In genomic region chr21:45427331-45428271, GRCh38 we compare ENCODE assay signal across 10 cellular contexts. TPM values are rescaled to one million over a fixed set of nuclear protein-coding genes. Genes with fewer than 3 reads are reported as not detected.
A peak's percentile ranks its signal among the peaks of the same experiment; 100 is the strongest.
DNase-seq lines count a peak whose midpoint lies in the region; FAIRE-seq and TF ChIP-seq lines count a peak whose summit lies in the region.
"Had no signal": no experiment of that assay in that cellular context is flagged by ENCODE, and none has a peak within 500 bp of the region (broad histone marks: within the 10 kb centered on the region; RNA-seq: fewer than 3 reads in every experiment).

No MANE protein-coding gene starts in this region.

- H3K36me3 ChIP-seq in BE2C (no peaks in the 10 kb centered on the region), Peyer's patch (no peaks in the 10 kb centered on the region), WERI-Rb-1 (no peaks in the 10 kb centered on the region)

- no peak for TF ChIP-seq POLR2A in Peyer's patch (IDR thresholded peaks at IDR 0.05)
- no peak for TF ChIP-seq POLR2A in GM12892 (IDR thresholded peaks at IDR 0.05; ENCODE audit: low read depth, low read length)

- H3K27ac ChIP-seq in Peyer's patch (peak overlapping the region in 2 of 4 donors; percentile 35 to 43), WERI-Rb-1 (no peak overlapping the region)

- H3K4me1 ChIP-seq in BE2C (no peaks in the 10 kb centered on the region; the same call in none of the 2 replicates), Peyer's patch (peaks cover 0 to 7% (median 0%) of the 10 kb centered on the region in 4 donors)

- H3K4me1 Mint-ChIP-seq in nephron progenitor cell = peaks cover 58% of the 10 kb centered on the region
- H3K4me1 Mint-ChIP-seq: central memory CD8-positive, alpha-beta T cell had no signal

- no peak for FAIRE-seq in GM12892 (lab: Jason Lieb, UNC)

- peak; percentile 68 for DNase-seq in BE2C
- DNase-seq in Peyer's patch = peak in 2 of 3 donors; percentile 32 to 63
- DNase-seq in fibroblast of gingiva (ENCODE audit: low read depth) = peak; percentile 81
- peak; percentile 55 for DNase-seq in nephron progenitor cell
- DNase-seq in GM12892 (ENCODE audit: insufficient read length) = no peak
- no peak for DNase-seq in NK-92 (lab: John Stamatoyannopoulos, UW; ENCODE audit: unreplicated experiment)
- DNase-seq in NCI-H345 treated with DMSO at 0.1 percent for 48 hours (lab: John Stamatoyannopoulos, UW; ENCODE audit: unreplicated experiment) = no peak
- DNase-seq in WERI-Rb-1 = no peak
- DNase-seq: DMS79 treated with DMSO at 0.1 percent for 48 hours had no signal

- no peak for TF ChIP-seq CTCF in BE2C (IDR thresholded peaks at IDR 0.05; ENCODE audit: low read depth, low read length)
- no peak for TF ChIP-seq CTCF in Peyer's patch (IDR thresholded peaks at IDR 0.05)
- no peak for TF ChIP-seq CTCF in nephron progenitor cell (IDR thresholded peaks at IDR 0.05)
- TF ChIP-seq CTCF in WERI-Rb-1 (IDR thresholded peaks at IDR 0.05; ENCODE audit: low read depth, low read length) = no peak

- no peaks in the 10 kb centered on the region for H3K9me3 Mint-ChIP-seq in nephron progenitor cell
- H3K9me3 Mint-ChIP-seq: central memory CD8-positive, alpha-beta T cell had no signal

- no peaks in the 10 kb centered on the region for H3K27me3 Mint-ChIP-seq in nephron progenitor cell (ENCODE audit: low read depth, poor library complexity)

- peak overlapping the region; percentile 42 for H3K27ac Mint-ChIP-seq in nephron progenitor cell

- no peaks in the 10 kb centered on the region for H3K9me3 ChIP-seq in BE2C
- H3K9me3 ChIP-seq in Peyer's patch = no peaks in the 10 kb centered on the region
- H3K9me3 ChIP-seq in WERI-Rb-1 (ENCODE audit: severe bottlenecking) = no peaks in the 10 kb centered on the region

- no peaks in the 10 kb centered on the region for H3K27me3 ChIP-seq in BE2C
- no peaks in the 10 kb centered on the region for H3K27me3 ChIP-seq in Peyer's patch
- H3K27me3 ChIP-seq in WERI-Rb-1 (ENCODE audit: insufficient read depth, low read depth, severe bottlenecking) = no peaks in the 10 kb centered on the region

- no peak overlapping the region for H3K4me3 ChIP-seq in BE2C (ENCODE audit: low read depth, low read length)
- no peak overlapping the region for H3K4me3 ChIP-seq in Peyer's patch
- no peak overlapping the region for H3K4me3 ChIP-seq in WERI-Rb-1 (ENCODE audit: low read depth, low read length)

- no peaks in the 10 kb centered on the region for H3K36me3 Mint-ChIP-seq in nephron progenitor cell (ENCODE audit: low read depth)

- H3K4me3 Mint-ChIP-seq in nephron progenitor cell = no peak overlapping the region
- H3K4me3 Mint-ChIP-seq: central memory CD8-positive, alpha-beta T cell had no signal

RNA-seq across cellular contexts. Expression of gene COL18A1, which starts 22.6 kb away (rescaled TPM):
- polyA plus RNA-seq in BE2C (2012; ENCODE audit: insufficient read depth, insufficient read length, low read depth) = 11.7 TPM
- total RNA-seq in Peyer's patch = 10 to 100 TPM; 18.6 to 85.0 (median 33.0) TPM
- polyA plus RNA-seq in GM12892 (2012; ENCODE audit: missing spikeins) = 0.68 TPM

Comparison
In these comparisons a context has a peak if more than half of its experiments do, and no peak if none do; other contexts are left out.
1. DNase-seq: peak in BE2C (single experiment), Peyer's patch (2 of 3), fibroblast of gingiva (single experiment) and nephron progenitor cell (single experiment); none in GM12892 (single experiment), NK-92 (single experiment), NCI-H345 treated with DMSO at 0.1 percent for 48 hours (single experiment) and WERI-Rb-1 (single experiment).